In genomic region chr17:9247401-9247938, GRCh38 we compare ENCODE assay signal across 14 cellular contexts.
"Had no signal": no experiment of that assay in that cellular context is flagged by ENCODE, and none has a peak within 500 bp of the region (broad histone marks: within the 10 kb centered on the region; RNA-seq: fewer than 3 reads in every experiment).

No MANE protein-coding gene starts in this region.

- H3K27ac ChIP-seq: lower lobe of right lung, psoas muscle, thoracic aorta had no signal

- H3K4me3 Mint-ChIP-seq: activated CD4-positive, alpha-beta memory T cell treated with anti-CD3 and anti-CD28 coated beads, Interleukin-2, amount 10 ng/mL, durations not matched to agents 7 days and 5 days; activated naive CD8-positive, alpha-beta T cell treated with anti-CD3 and anti-CD28 coated beads for 36 hours; naive thymus-derived CD4-positive, alpha-beta T cell; T-helper 2 cell treated with Interferon-gamma antibody and Interleukin-4, amounts not matched to agents 5 μg/mL and 100 μg/mL, for 36 hours had no signal

- H3K36me3 ChIP-seq: thoracic aorta had no signal

- H3K9me3 Mint-ChIP-seq: activated CD4-positive, alpha-beta memory T cell treated with anti-CD3 and anti-CD28 coated beads, Interleukin-2, amount 10 ng/mL, durations not matched to agents 7 days and 5 days; activated naive CD8-positive, alpha-beta T cell treated with anti-CD3 and anti-CD28 coated beads for 36 hours; naive thymus-derived CD4-positive, alpha-beta T cell; T-helper 2 cell treated with Interferon-gamma antibody and Interleukin-4, amounts not matched to agents 5 μg/mL and 100 μg/mL, for 36 hours had no signal

- DNase-seq: activated CD4-positive, alpha-beta memory T cell treated with anti-CD3 and anti-CD28 coated beads, Interleukin-2, amount 10 ng/mL, durations not matched to agents 7 days and 5 days; activated CD4-positive, alpha-beta T cell treated with anti-CD3 and anti-CD28 coated beads for 1 hour; activated gamma-delta T cell; activated naive CD8-positive, alpha-beta T cell treated with anti-CD3 and anti-CD28 coated beads for 36 hours; activated T-cell treated with anti-CD3 and anti-CD28 coated beads, Interleukin-2, amount 50 U/mL, for 48 hours; lower lobe of right lung; naive thymus-derived CD4-positive, alpha-beta T cell; occipital lobe; psoas muscle; stimulated activated CD4-positive, alpha-beta T cell treated with anti-CD3 and anti-CD28 coated beads, Interleukin-12 subunit alpha, Interleukin-12 subunit beta, amount 100 ng/mL, for 4 hours; stimulated activated naive CD4-positive, alpha-beta T cell treated with Interleukin-2 at 50 U/mL for 16 hours; SW 1271 had no signal

- H3K4me3 ChIP-seq: lower lobe of right lung, psoas muscle, thoracic aorta had no signal

- ATAC-seq: lower lobe of right lung; naive thymus-derived CD4-positive, alpha-beta T cell; psoas muscle had no signal

- H3K9me3 ChIP-seq: lower lobe of right lung, psoas muscle, thoracic aorta had no signal

- H3K27ac Mint-ChIP-seq: activated CD4-positive, alpha-beta memory T cell treated with anti-CD3 and anti-CD28 coated beads, Interleukin-2, amount 10 ng/mL, durations not matched to agents 7 days and 5 days; activated naive CD8-positive, alpha-beta T cell treated with anti-CD3 and anti-CD28 coated beads for 36 hours; T-helper 2 cell treated with Interferon-gamma antibody and Interleukin-4, amounts not matched to agents 5 μg/mL and 100 μg/mL, for 36 hours had no signal

- H3K27me3 Mint-ChIP-seq: activated CD4-positive, alpha-beta memory T cell treated with anti-CD3 and anti-CD28 coated beads, Interleukin-2, amount 10 ng/mL, durations not matched to agents 7 days and 5 days; activated naive CD8-positive, alpha-beta T cell treated with anti-CD3 and anti-CD28 coated beads for 36 hours; naive thymus-derived CD4-positive, alpha-beta T cell had no signal

- H3K4me1 ChIP-seq: psoas muscle had no signal
